Comparison of ENCODE assay signal across 8 cellular contexts in genomic region chr9:70257512-70257911, GRCh38. TPM values are rescaled to one million over a fixed set of nuclear protein-coding genes. Genes with fewer than 3 reads are reported as not detected.
DNase-seq lines count a peak whose midpoint lies in the region; ATAC-seq and TF ChIP-seq lines count a peak whose summit lies in the region.

No MANE protein-coding gene starts in this region.

- peak overlapping the region; percentile 98 for H3K27ac Mint-ChIP-seq in activated T-cell treated with anti-CD3 and anti-CD28 coated beads, Interleukin-2, amount 50 U/mL, for 24 hours

- intact Hi-C loops in adrenal gland (cut with DNase I) (no loop called here), tibial artery (cut with DNase I; ENCODE audit: low total_unique reads) (loop anchor here (10.0 kb wide), 3 partner anchors 143 to 503 kb away; no protein-coding TSS in a partner anchor)

- H3K4me1 ChIP-seq in adrenal gland (replicated peaks in 1 of 2) (peaks cover 9 to 40% of the 10 kb centered on the region in 2 donors), liver (ENCODE audit: control insufficient read depth in 4 of 4, insufficient read depth in 4 of 4, low read length in 3 of 4) (peaks cover 8 to 45% (median 29%) of the 10 kb centered on the region in 4 donors), tibial artery (peaks cover 0 to 55% (median 34%) of the 10 kb centered on the region in 4 donors)

- peak overlapping the region in 3 of 5 donors; percentile 92 to 96 (median 96) for H3K27ac ChIP-seq in adrenal gland
- H3K27ac ChIP-seq in liver (ENCODE audit: low read depth in 1 of 2, low read length in 2 of 2), result peak overlapping the region; percentile 88 to 97
- H3K27ac ChIP-seq in tibial artery, result peak overlapping the region; percentile 93 to 96

- H3K36me3 ChIP-seq in adrenal gland (replicated peaks in 1 of 2) (no peaks in the 10 kb centered on the region), liver (ENCODE audit: control insufficient read depth in 4 of 4, insufficient read depth in 3 of 4, low read depth in 1 of 4, low read length in 3 of 4) (no peaks in the 10 kb centered on the region), tibial artery (no peaks in the 10 kb centered on the region)

- H3K9me3 ChIP-seq in adrenal gland (replicated peaks in 1 of 3) (no peaks in the 10 kb centered on the region), liver (ENCODE audit: control insufficient read depth in 4 of 4, low read length in 3 of 4) (no peaks in the 10 kb centered on the region), tibial artery (no peaks in the 10 kb centered on the region)

- H3K4me1 Mint-ChIP-seq in activated T-cell treated with anti-CD3 and anti-CD28 coated beads, Interleukin-2, amount 50 U/mL, for 24 hours (ENCODE audit: low read depth), result peaks cover 50% of the 10 kb centered on the region

- H3K4me3 Mint-ChIP-seq in activated T-cell treated with anti-CD3 and anti-CD28 coated beads, Interleukin-2, amount 50 U/mL, for 24 hours, result peak overlapping the region; percentile 87

- peak overlapping the region; percentile 85 for H3K9ac ChIP-seq in liver (ENCODE audit: low read depth in 1 of 2, low read length in 2 of 2)

- TF ChIP-seq CTCF in adrenal gland (IDR thresholded peaks at IDR 0.05), result no peak
- TF ChIP-seq CTCF in liver (IDR thresholded peaks at IDR 0.05; ENCODE audit: low read depth, low read length, missing input control), result no peak
- no peak for TF ChIP-seq CTCF in tibial artery (IDR thresholded peaks at IDR 0.05)

- H3K36me3 Mint-ChIP-seq in activated T-cell treated with anti-CD3 and anti-CD28 coated beads, Interleukin-2, amount 50 U/mL, for 24 hours (ENCODE audit: low read depth), result peaks cover 36% of the 10 kb centered on the region

- DNase-seq in activated T-cell treated with anti-CD3 and anti-CD28 coated beads, Interleukin-2, amount 50 U/mL, for 24 hours, result no peak
- no peak for DNase-seq in activated T-cell treated with anti-CD3 and anti-CD28 coated beads, Interleukin-2, amount 50 U/mL, for 48 hours
- DNase-seq in adrenal gland (no peak), tibial artery (no peak), globus pallidus (ENCODE audit: low spot score) (no peak), dedifferentiated amniotic fluid mesenchymal stem cell (ENCODE audit: extremely low spot score) (no peak)

- no peaks in the 10 kb centered on the region for H3K27me3 ChIP-seq in adrenal gland
- no peaks in the 10 kb centered on the region for H3K27me3 ChIP-seq in liver (ENCODE audit: control insufficient read depth in 4 of 4, insufficient read depth in 4 of 4, low read length in 3 of 4)
- no peaks in the 10 kb centered on the region for H3K27me3 ChIP-seq in tibial artery

- no peaks in the 10 kb centered on the region for H3K9me3 Mint-ChIP-seq in activated T-cell treated with anti-CD3 and anti-CD28 coated beads, Interleukin-2, amount 50 U/mL, for 24 hours

- no peak for TF ChIP-seq POLR2A in adrenal gland (IDR thresholded peaks at IDR 0.05)

- H3K4me3 ChIP-seq in adrenal gland, result peak overlapping the region in 1 of 4 donors; percentile 81
- H3K4me3 ChIP-seq in liver (ENCODE audit: low read depth in 1 of 3, low read length in 3 of 3), result peak overlapping the region in 2 of 3 donors; percentile 18 to 74
- H3K4me3 ChIP-seq in tibial artery, result peak overlapping the region; percentile 65 to 80

- 79 to 89% (median 84%) methylated on average over 3 of the region's 3 CpGs for WGBS in adrenal gland, 4 donors
- 30% methylated on average over 3 of the region's 3 CpGs for WGBS in liver

- no peaks in the 10 kb centered on the region for H3K27me3 Mint-ChIP-seq in activated T-cell treated with anti-CD3 and anti-CD28 coated beads, Interleukin-2, amount 50 U/mL, for 24 hours

- TF ChIP-seq RAD21 in liver (IDR thresholded peaks at IDR 0.05), result no peak

- no peak for ATAC-seq in GM21526 (IDR thresholded peaks at IDR 0.05; ENCODE audit: low FRiP score, unreplicated experiment)

TF ChIP-seq in liver, 16 proteins besides CTCF, POLR2A, EP300 and RAD21:
- TF ChIP-seq YY1 (IDR thresholded peaks at IDR 0.05), result no peak
- TF ChIP-seq REST (IDR thresholded peaks at IDR 0.05), result peak; percentile 47
- peak; percentile 72 for TF ChIP-seq SP1 (IDR thresholded peaks at IDR 0.05)
- TF ChIP-seq NR2F2 (IDR thresholded peaks at IDR 0.05), result no peak
- peak; percentile 72 to 83 for TF ChIP-seq HNF4A (conservative IDR thresholded peaks at IDR 0.05)
- peak; percentile 28 for TF ChIP-seq MAX (IDR thresholded peaks at IDR 0.05)
- TF ChIP-seq RXRA (IDR thresholded peaks at IDR 0.05), result peak; percentile 79 to 81

RNA-seq across cellular contexts. Expression of gene SMC5, which starts 1.3 kb away (rescaled TPM):
- 10 to 100 TPM in 7 of 8 donors, 1 to 10 TPM in 1; 8.9 to 22.3 (median 15.2) TPM for total RNA-seq in adrenal gland
- polyA plus RNA-seq in adrenal gland, result 10 to 100 TPM in 1 of 3 donors, 1 to 10 TPM in 2; 5.2 to 20.2 (median 7.6) TPM
- 10 to 100 TPM; 13.5 to 70.8 TPM for total RNA-seq in liver
- polyA plus RNA-seq in liver, result 1 to 10 TPM; 5.6 to 7.0 TPM
